Comparison of ENCODE assay signal across 19 cellular contexts in genomic region chr2:133143649-133144048, GRCh38.
A peak's percentile ranks its signal among the peaks of the same experiment; 100 is the strongest.
DNase-seq lines count a peak whose midpoint lies in the region.
"Had no signal": no experiment of that assay in that cellular context is flagged by ENCODE, and none has a peak within 500 bp of the region (broad histone marks: within the 10 kb centered on the region; RNA-seq: fewer than 3 reads in every experiment).

No MANE protein-coding gene starts in this region.

- DNase-seq in NCI-H345 (lab: John Stamatoyannopoulos, UW) (peak; percentile 18), NCI-H345 treated with DMSO at 0.1 percent for 48 hours (lab: John Stamatoyannopoulos, UW; ENCODE audit: unreplicated experiment) (no peak), NCI-H2029 treated with DMSO at 0.1 percent for 48 hours (lab: John Stamatoyannopoulos, UW) (peak; percentile 27), NCI-H82 treated with DMSO at 0.1 percent for 48 hours (lab: John Stamatoyannopoulos, UW; ENCODE audit: unreplicated experiment) (peak; percentile 40), renal cortical epithelial cell (ENCODE audit: low read depth) (peak; percentile 13), posterior cingulate gyrus (no peak), DMS153 treated with DMSO at 0.1 percent for 48 hours (lab: John Stamatoyannopoulos, UW; ENCODE audit: unreplicated experiment) (no peak), medulla oblongata (ENCODE audit: extremely low spot score) (no peak)
- DNase-seq: ACHN; BE2C; CD8-positive, alpha-beta memory T cell; GOT3; NCI-H1092 treated with DMSO at 0.1 percent for 48 hours; NCI-H146; NCI-H1930; NCI-H2171; Right ventricle myocardium superior; RPMI8226; T-helper 2 cell had no signal

- intact Hi-C loops in posterior cingulate gyrus (cut with DNase I), result loop anchor here (10.0 kb wide), 1 partner anchor 599 kb away; no protein-coding TSS in a partner anchor

Comparison
In these comparisons a context has a peak if more than half of its experiments do, and no peak if none do; other contexts are left out.
1. DNase-seq: peak in NCI-H345 (single experiment), NCI-H2029 treated with DMSO at 0.1 percent for 48 hours (single experiment), NCI-H82 treated with DMSO at 0.1 percent for 48 hours (single experiment) and renal cortical epithelial cell (single experiment); none in NCI-H345 treated with DMSO at 0.1 percent for 48 hours (single experiment), posterior cingulate gyrus (0 of 10), DMS153 treated with DMSO at 0.1 percent for 48 hours (single experiment) and medulla oblongata (single experiment).